ENCODE assay signal across 1 cellular context in genomic region chr1:210294991-210295773, GRCh38.
TF ChIP-seq lines count a peak whose summit lies in the region.

No MANE protein-coding gene starts in this region.

TF ChIP-seq in WTC11, 78 proteins besides CTCF, POLR2A, EP300 and RAD21 (continued from another document):
- TF ChIP-seq ZNF317 (CRISPR knock-in tag; IDR thresholded peaks at IDR 0.05; ENCODE audit: borderline replicate concordance, low read depth) (no peak), ESRRA (CRISPR knock-in tag; IDR thresholded peaks at IDR 0.05; ENCODE audit: borderline replicate concordance) (no peak), ZNF423 (CRISPR knock-in tag; IDR thresholded peaks at IDR 0.05) (no peak), SOX15 (CRISPR knock-in tag; IDR thresholded peaks at IDR 0.05) (no peak), SMAD3 (CRISPR knock-in tag; IDR thresholded peaks at IDR 0.05; ENCODE audit: borderline replicate concordance) (no peak)
